Comparison of ENCODE assay signal across 1 cellular context in genomic region chr1:32964461-32965250, GRCh38.
TF ChIP-seq lines count a peak whose summit lies in the region.

TSS of gene RNF19B (minus strand) at chr1:32964809. CDS start at chr1:32964685, 124 bp downstream.

TF ChIP-seq in HepG2, 621 proteins besides CTCF, POLR2A, EP300 and RAD21 (continued from another document and continues in another):
- TF ChIP-seq, protein P1, sequence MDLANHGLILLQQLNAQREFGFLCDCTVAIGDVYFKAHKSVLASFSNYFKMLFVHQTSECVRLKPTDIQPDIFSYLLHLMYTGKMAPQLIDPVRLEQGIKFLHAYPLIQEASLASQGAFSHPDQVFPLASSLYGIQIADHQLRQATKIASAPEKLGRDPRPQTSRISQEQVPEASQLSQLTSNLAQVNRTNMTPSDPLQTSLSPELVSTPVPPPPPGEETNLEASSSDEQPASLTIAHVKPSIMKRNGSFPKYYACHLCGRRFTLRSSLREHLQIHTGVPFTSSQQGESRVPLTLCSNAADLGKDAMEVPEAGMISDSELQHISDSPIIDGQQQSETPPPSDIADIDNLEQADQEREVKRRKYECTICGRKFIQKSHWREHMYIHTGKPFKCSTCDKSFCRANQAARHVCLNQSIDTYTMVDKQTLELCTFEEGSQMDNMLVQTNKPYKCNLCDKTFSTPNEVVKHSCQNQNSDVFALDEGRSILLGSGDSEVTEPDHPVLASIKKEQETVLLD (CRISPR knock-in tag; IDR thresholded peaks at IDR 0.05; ENCODE audit: low read depth), result peak; percentile 51; the same call in 1 of the 2 replicates
- TF ChIP-seq TCF7L2 (IDR thresholded peaks at IDR 0.05; ENCODE audit: low read depth, low read length), result no peak
- no peak for TF ChIP-seq ZNF180 (CRISPR knock-in tag; IDR thresholded peaks at IDR 0.05; ENCODE audit: borderline replicate concordance, low read depth)
- no peak for TF ChIP-seq SMARCC2 (IDR thresholded peaks at IDR 0.05)
- TF ChIP-seq MAFG (CRISPR knock-in tag; IDR thresholded peaks at IDR 0.05), result no peak
- no peak for TF ChIP-seq ZNF354B (CRISPR knock-in tag; IDR thresholded peaks at IDR 0.05)
- no peak for TF ChIP-seq ZNF674 (CRISPR knock-in tag; IDR thresholded peaks at IDR 0.05; ENCODE audit: low read depth)
- TF ChIP-seq REPIN1 (CRISPR knock-in tag; IDR thresholded peaks at IDR 0.05; ENCODE audit: borderline replicate concordance, low read depth), result peak; percentile 77; the same call in 1 of the 2 replicates
- TF ChIP-seq GMEB2 (CRISPR knock-in tag; IDR thresholded peaks at IDR 0.05; ENCODE audit: low read depth), result no peak
- TF ChIP-seq ZNF563 (CRISPR knock-in tag; IDR thresholded peaks at IDR 0.05), result peak; percentile 86
- no peak for TF ChIP-seq ZFP62 (CRISPR knock-in tag; IDR thresholded peaks at IDR 0.05)
- TF ChIP-seq, protein P2, sequence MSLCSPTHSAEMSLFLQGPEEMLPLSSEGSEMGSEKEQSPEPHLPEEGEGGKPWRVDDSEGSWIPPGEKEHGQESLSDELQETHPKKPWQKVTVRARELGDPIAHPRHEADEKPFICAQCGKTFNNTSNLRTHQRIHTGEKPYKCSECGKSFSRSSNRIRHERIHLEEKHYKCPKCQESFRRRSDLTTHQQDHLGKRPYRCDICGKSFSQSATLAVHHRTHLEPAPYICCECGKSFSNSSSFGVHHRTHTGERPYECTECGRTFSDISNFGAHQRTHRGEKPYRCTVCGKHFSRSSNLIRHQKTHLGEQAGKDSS (CRISPR knock-in tag; IDR thresholded peaks at IDR 0.05; ENCODE audit: borderline replicate concordance, low read depth), result no peak
- no peak; the same call in 1 of the 2 replicates for TF ChIP-seq ZNF772 (CRISPR knock-in tag; IDR thresholded peaks at IDR 0.05)
- TF ChIP-seq HNF1A (IDR thresholded peaks at IDR 0.05; ENCODE audit: low read depth), result no peak
- TF ChIP-seq HNF1A (CRISPR knock-in tag; IDR thresholded peaks at IDR 0.05; ENCODE audit: borderline replicate concordance), result no peak; the same call in 1 of the 2 replicates
- no peak for TF ChIP-seq CREM (IDR thresholded peaks at IDR 0.05)
- TF ChIP-seq CREM (CRISPR knock-in tag; IDR thresholded peaks at IDR 0.05), result no peak
- no peak for TF ChIP-seq JUND (CRISPR knock-in tag; IDR thresholded peaks at IDR 0.05)
- TF ChIP-seq ZNF124 (CRISPR knock-in tag; IDR thresholded peaks at IDR 0.05), result no peak
- TF ChIP-seq, protein P3, sequence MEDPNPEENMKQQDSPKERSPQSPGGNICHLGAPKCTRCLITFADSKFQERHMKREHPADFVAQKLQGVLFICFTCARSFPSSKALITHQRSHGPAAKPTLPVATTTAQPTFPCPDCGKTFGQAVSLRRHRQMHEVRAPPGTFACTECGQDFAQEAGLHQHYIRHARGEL (CRISPR knock-in tag; IDR thresholded peaks at IDR 0.05), result no peak
- no peak for TF ChIP-seq ZFYVE20 (CRISPR knock-in tag; IDR thresholded peaks at IDR 0.05; ENCODE audit: borderline replicate concordance, low read depth)
- TF ChIP-seq ZNF44 (CRISPR knock-in tag; IDR thresholded peaks at IDR 0.05), result no peak
- no peak for TF ChIP-seq ZNF552 (CRISPR knock-in tag; IDR thresholded peaks at IDR 0.05; ENCODE audit: borderline replicate concordance)
- TF ChIP-seq NR3C1 (CRISPR knock-in tag; IDR thresholded peaks at IDR 0.05), result no peak
- peak; percentile 31; the same call in 1 of the 2 replicates for TF ChIP-seq ELF1 (CRISPR knock-in tag; IDR thresholded peaks at IDR 0.05)
- no peak for TF ChIP-seq ELF4 (CRISPR knock-in tag; IDR thresholded peaks at IDR 0.05; ENCODE audit: borderline replicate concordance)
- no peak for TF ChIP-seq ARID2 (CRISPR knock-in tag; IDR thresholded peaks at IDR 0.05; ENCODE audit: borderline replicate concordance)
- TF ChIP-seq, protein P4, sequence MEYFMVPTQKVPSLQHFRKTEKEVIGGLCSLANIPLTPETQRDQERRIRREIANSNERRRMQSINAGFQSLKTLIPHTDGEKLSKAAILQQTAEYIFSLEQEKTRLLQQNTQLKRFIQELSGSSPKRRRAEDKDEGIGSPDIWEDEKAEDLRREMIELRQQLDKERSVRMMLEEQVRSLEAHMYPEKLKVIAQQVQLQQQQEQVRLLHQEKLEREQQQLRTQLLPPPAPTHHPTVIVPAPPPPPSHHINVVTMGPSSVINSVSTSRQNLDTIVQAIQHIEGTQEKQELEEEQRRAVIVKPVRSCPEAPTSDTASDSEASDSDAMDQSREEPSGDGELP (IDR thresholded peaks at IDR 0.05; ENCODE audit: borderline replicate concordance, low read depth), result no peak
- TF ChIP-seq MBNL3 (CRISPR knock-in tag; conservative IDR thresholded peaks at IDR 0.05), result no peak
- TF ChIP-seq ZNF253 (CRISPR knock-in tag; IDR thresholded peaks at IDR 0.05; ENCODE audit: borderline replicate concordance), result no peak
- TF ChIP-seq ZNF33B (CRISPR knock-in tag; IDR thresholded peaks at IDR 0.05), result peak; percentile 49; the same call in 1 of the 2 replicates
- TF ChIP-seq, protein P5, sequence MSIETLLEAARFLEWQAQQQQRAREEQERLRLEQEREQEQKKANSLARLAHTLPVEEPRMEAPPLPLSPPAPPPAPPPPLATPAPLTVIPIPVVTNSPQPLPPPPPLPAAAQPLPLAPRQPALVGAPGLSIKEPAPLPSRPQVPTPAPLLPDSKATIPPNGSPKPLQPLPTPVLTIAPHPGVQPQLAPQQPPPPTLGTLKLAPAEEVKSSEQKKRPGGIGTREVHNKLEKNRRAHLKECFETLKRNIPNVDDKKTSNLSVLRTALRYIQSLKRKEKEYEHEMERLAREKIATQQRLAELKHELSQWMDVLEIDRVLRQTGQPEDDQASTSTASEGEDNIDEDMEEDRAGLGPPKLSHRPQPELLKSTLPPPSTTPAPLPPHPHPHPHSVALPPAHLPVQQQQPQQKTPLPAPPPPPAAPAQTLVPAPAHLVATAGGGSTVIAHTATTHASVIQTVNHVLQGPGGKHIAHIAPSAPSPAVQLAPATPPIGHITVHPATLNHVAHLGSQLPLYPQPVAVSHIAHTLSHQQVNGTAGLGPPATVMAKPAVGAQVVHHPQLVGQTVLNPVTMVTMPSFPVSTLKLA (IDR thresholded peaks at IDR 0.05), result no peak
- no peak for TF ChIP-seq ZNF382 (CRISPR knock-in tag; IDR thresholded peaks at IDR 0.05; ENCODE audit: borderline replicate concordance)
- no peak for TF ChIP-seq KAT2B (IDR thresholded peaks at IDR 0.05; ENCODE audit: borderline replicate concordance, low read depth, low read length)
- no peak for TF ChIP-seq TCF12 (IDR thresholded peaks at IDR 0.05)
- no peak for TF ChIP-seq TCF12 (CRISPR knock-in tag; IDR thresholded peaks at IDR 0.05)
- TF ChIP-seq HMGXB3 (CRISPR knock-in tag; IDR thresholded peaks at IDR 0.05; ENCODE audit: borderline replicate concordance), result peak; percentile 75; the same call in 1 of the 2 replicates
- TF ChIP-seq, protein P6, sequence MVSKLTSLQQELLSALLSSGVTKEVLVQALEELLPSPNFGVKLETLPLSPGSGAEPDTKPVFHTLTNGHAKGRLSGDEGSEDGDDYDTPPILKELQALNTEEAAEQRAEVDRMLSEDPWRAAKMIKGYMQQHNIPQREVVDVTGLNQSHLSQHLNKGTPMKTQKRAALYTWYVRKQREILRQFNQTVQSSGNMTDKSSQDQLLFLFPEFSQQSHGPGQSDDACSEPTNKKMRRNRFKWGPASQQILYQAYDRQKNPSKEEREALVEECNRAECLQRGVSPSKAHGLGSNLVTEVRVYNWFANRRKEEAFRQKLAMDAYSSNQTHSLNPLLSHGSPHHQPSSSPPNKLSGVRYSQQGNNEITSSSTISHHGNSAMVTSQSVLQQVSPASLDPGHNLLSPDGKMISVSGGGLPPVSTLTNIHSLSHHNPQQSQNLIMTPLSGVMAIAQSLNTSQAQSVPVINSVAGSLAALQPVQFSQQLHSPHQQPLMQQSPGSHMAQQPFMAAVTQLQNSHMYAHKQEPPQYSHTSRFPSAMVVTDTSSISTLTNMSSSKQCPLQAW (CRISPR knock-in tag; IDR thresholded peaks at IDR 0.05), result peak; percentile 74; the same call in 1 of the 2 replicates
- TF ChIP-seq AHR (CRISPR knock-in tag; IDR thresholded peaks at IDR 0.05), result peak; percentile 85
- no peak for TF ChIP-seq ZNF234 (CRISPR knock-in tag; conservative IDR thresholded peaks at IDR 0.05)
- TF ChIP-seq TAF15 (IDR thresholded peaks at IDR 0.05; ENCODE audit: low read depth, low read length, poor library complexity, severe bottlenecking), result no peak
- TF ChIP-seq PAF1 (CRISPR knock-in tag; IDR thresholded peaks at IDR 0.05), result no peak
- peak; percentile 33; the same call in 1 of the 2 replicates for TF ChIP-seq IRX3 (CRISPR knock-in tag; IDR thresholded peaks at IDR 0.05; ENCODE audit: borderline replicate concordance, low read depth)
- TF ChIP-seq ZNF546 (CRISPR knock-in tag; conservative IDR thresholded peaks at IDR 0.05), result peak; percentile 85; the same call in 1 of the 2 replicates
- TF ChIP-seq, protein P7, sequence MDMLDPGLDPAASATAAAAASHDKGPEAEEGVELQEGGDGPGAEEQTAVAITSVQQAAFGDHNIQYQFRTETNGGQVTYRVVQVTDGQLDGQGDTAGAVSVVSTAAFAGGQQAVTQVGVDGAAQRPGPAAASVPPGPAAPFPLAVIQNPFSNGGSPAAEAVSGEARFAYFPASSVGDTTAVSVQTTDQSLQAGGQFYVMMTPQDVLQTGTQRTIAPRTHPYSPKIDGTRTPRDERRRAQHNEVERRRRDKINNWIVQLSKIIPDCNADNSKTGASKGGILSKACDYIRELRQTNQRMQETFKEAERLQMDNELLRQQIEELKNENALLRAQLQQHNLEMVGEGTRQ (IDR thresholded peaks at IDR 0.05; ENCODE audit: low read depth, low read length), result peak; percentile 49; the same call in 1 of the 2 replicates
- TF ChIP-seq, protein P7 (CRISPR knock-in tag; IDR thresholded peaks at IDR 0.05; ENCODE audit: borderline replicate concordance), result peak; percentile 81; the same call in 1 of the 2 replicates
- 0 out of 2 replicates have a peak, but pooled peaks have one; percentile 36 for TF ChIP-seq CHCHD3 (CRISPR knock-in tag; IDR thresholded peaks at IDR 0.05)
